Comparison of ENCODE assay signal across 9 cellular contexts in genomic region chr5:161580621-161581020, GRCh38. TPM values are rescaled to one million over a fixed set of nuclear protein-coding genes. Genes with fewer than 3 reads are reported as not detected.
"Had no signal": no experiment of that assay in that cellular context is flagged by ENCODE, and none has a peak within 500 bp of the region (broad histone marks: within the 10 kb centered on the region; RNA-seq: fewer than 3 reads in every experiment).

No MANE protein-coding gene starts in this region.

- H3K4me1 ChIP-seq: HAP-1 had no signal

- H3K27ac ChIP-seq: GM23248, HL-60 had no signal

- DNase-seq: GM23248, GOT3, H7, HFFc6 had no signal

- H3K4me3 ChIP-seq: GM23248, HAP-1 had no signal

- H3K9me3 ChIP-seq: HAP-1 had no signal

- ATAC-seq: HCT116, HepG2 had no signal

- H3K36me3 ChIP-seq: HAP-1 had no signal

RNA-seq across cellular contexts. Expression of gene GABRB2, which starts 34.1 kb away (rescaled TPM):
- total RNA-seq: GM23248, HepG2, HFFc6 had no signal
- polyA plus RNA-seq: GM23248, IgD-negative memory B cell had no signal
